8 cellular contexts compared by ENCODE assay signal in the genomic region with DNA sequence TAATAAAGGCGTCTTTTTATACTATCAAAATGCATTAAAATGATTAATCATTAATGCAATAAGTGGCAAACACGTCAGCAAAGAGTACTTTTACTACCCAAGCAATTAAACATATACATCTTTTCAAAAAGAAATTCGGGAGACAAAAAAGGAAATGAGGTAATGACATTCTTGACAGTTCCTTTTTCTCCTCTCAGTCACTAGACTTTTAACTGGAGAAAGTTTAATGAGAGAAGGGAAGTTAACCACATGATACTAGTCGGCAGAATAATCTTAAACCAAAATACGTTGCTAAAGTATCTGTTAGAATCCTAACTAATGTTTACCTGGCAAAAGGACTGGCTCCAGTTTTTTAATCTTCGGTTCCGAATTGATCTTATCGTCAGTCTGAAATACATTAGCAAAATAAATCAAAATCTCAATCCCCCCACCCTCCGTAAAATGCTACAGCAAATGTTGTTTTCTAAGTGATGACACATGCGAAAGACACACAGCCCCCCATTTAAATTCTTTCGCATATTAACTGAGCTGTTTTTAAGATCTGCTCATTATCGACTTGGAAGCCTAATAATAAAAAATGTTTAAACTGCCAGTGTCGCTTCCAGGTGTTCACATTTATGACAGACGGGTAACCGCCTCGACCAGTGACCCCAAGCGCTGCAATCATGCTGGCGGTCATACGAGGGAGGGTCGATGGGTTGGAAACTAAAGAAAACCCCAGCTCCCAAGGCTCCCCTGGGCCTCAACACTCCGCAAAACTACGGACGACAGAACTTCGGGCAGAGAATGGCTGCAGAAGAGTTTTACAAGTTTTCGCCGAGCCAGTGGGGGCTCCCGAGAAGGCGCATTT. TPM values are rescaled to one million over a fixed set of nuclear protein-coding genes. Genes with fewer than 3 reads are reported as not detected.
A peak's percentile ranks its signal among the peaks of the same experiment; 100 is the strongest.
DNase-seq lines count a peak whose midpoint lies in the region; ATAC-seq and TF ChIP-seq lines count a peak whose summit lies in the region.

No MANE protein-coding gene starts in this region.

- H3K4me1 ChIP-seq in OCI-LY1 (ENCODE audit: insufficient read depth, low read length, severe bottlenecking) = peaks cover 30% of the 10 kb centered on the region
- peaks cover 18% of the 10 kb centered on the region for H3K4me1 ChIP-seq in upper lobe of right lung

- H3K27ac ChIP-seq in OCI-LY1 (ENCODE audit: low read depth, low read length, poor library complexity, severe bottlenecking) (peak overlapping the region; percentile 47), upper lobe of right lung (peak overlapping the region; percentile 97)

- peak; percentile 62 to 66 for DNase-seq in AML-193 (lab: John Stamatoyannopoulos, UW)
- peak; percentile 52 for DNase-seq in choroid plexus epithelial cell (ENCODE audit: low read depth)
- DNase-seq in memory B cell (ENCODE audit: low spot score in 2 of 2) = peak in 1 of 2 donors; percentile 18
- DNase-seq in upper lobe of right lung = no peak
- DNase-seq in activated effector memory CD4-positive, alpha-beta T cell treated with anti-CD3 and anti-CD28 coated beads, Interleukin-2, amount 50 U/mL, for 16 hours = no peak
- no peak for DNase-seq in UCSD-AML1 (lab: John Stamatoyannopoulos, UW; ENCODE audit: unreplicated experiment)

- H3F3A ChIP-seq in OCI-LY1 (ENCODE audit: insufficient read depth, low read length) = no peaks in the 10 kb centered on the region

- H3K9me2 ChIP-seq in OCI-LY1 (ENCODE audit: low read depth, low read length) = no peaks in the 10 kb centered on the region

- peak overlapping the region; percentile 86 for H3K9ac ChIP-seq in OCI-LY1 (ENCODE audit: low read length)

- H3K9me3 Mint-ChIP-seq in memory B cell = no peaks in the 10 kb centered on the region

- peak overlapping the region; percentile 82 for H3K4me2 ChIP-seq in OCI-LY1 (ENCODE audit: low read length)

- H3K9me3 ChIP-seq in OCI-LY1 (ENCODE audit: low read length) = no peaks in the 10 kb centered on the region
- no peaks in the 10 kb centered on the region for H3K9me3 ChIP-seq in upper lobe of right lung

- H3K79me2 ChIP-seq in OCI-LY1 (ENCODE audit: insufficient read depth, low read length) = peaks cover 14% of the 10 kb centered on the region; the same call in 1 of the 2 replicates

- no peaks in the 10 kb centered on the region for H3K27me3 ChIP-seq in OCI-LY1 (ENCODE audit: insufficient read depth, low read length)
- no peaks in the 10 kb centered on the region for H3K27me3 ChIP-seq in upper lobe of right lung

- H3K27me3 Mint-ChIP-seq in memory B cell = no peaks in the 10 kb centered on the region

- H3K27ac Mint-ChIP-seq in memory B cell = peak overlapping the region; percentile 94

- ATAC-seq in GM21381 (IDR thresholded peaks at IDR 0.05; ENCODE audit: unreplicated experiment) = peak; percentile 8
- peak; percentile 16 for ATAC-seq in memory B cell (ENCODE audit: low read depth)
- ATAC-seq in upper lobe of right lung = peak; percentile 3

- intact Hi-C loops in upper lobe of right lung (cut with DNase I) = no loop called here

- peaks cover 12% of the 10 kb centered on the region for H3K36me3 Mint-ChIP-seq in memory B cell

- H4K20me1 ChIP-seq in OCI-LY1 (ENCODE audit: insufficient read depth, low read length) = no peaks in the 10 kb centered on the region

- H2AFZ ChIP-seq in OCI-LY1 (ENCODE audit: low read length) = 0 out of 2 replicates have a peak overlapping the region, but pooled peaks have one; percentile 21

- H3K36me3 ChIP-seq in OCI-LY1 (ENCODE audit: insufficient read depth, low read length) (peaks cover 12% of the 10 kb centered on the region), upper lobe of right lung (peaks cover 21% of the 10 kb centered on the region)

- peaks cover 24% of the 10 kb centered on the region for H3K4me1 Mint-ChIP-seq in memory B cell

- H3K4me3 ChIP-seq in OCI-LY1 (ENCODE audit: low read depth, low read length, poor library complexity, severe bottlenecking) (peak overlapping the region; percentile 88), choroid plexus epithelial cell (ENCODE audit: low read depth, low read length) (peak overlapping the region; percentile 89), upper lobe of right lung (peak overlapping the region; percentile 93)

- no peak for TF ChIP-seq CTCF in OCI-LY1 (IDR thresholded peaks at IDR 0.05; ENCODE audit: low read length)
- no peak for TF ChIP-seq CTCF in choroid plexus epithelial cell (conservative IDR thresholded peaks at IDR 0.05; ENCODE audit: low read depth, low read length)
- TF ChIP-seq CTCF in upper lobe of right lung (IDR thresholded peaks at IDR 0.05) = no peak

- peak overlapping the region; percentile 97 for H3K4me3 Mint-ChIP-seq in memory B cell

RNA-seq across cellular contexts. Expression of a gene that starts 0.8 kb away (rescaled TPM):
- 36.2 TPM for total RNA-seq in upper lobe of right lung

Comparison
In these comparisons a context has a peak if more than half of its experiments do, and no peak if none do; other contexts are left out.
1. DNase-seq: peak in AML-193 (2 of 2) and choroid plexus epithelial cell (single experiment); none in upper lobe of right lung (single experiment), activated effector memory CD4-positive, alpha-beta T cell treated with anti-CD3 and anti-CD28 coated beads, Interleukin-2, amount 50 U/mL, for 16 hours (single experiment) and UCSD-AML1 (single experiment).
2. Peak in every context shown above with its lines, with median percentiles within 50 percentile points of each other: ATAC-seq and H3K4me3 ChIP-seq.